Comparison of ENCODE assay signal across 10 cellular contexts in genomic region chr3:5058463-5058862, GRCh38.
A peak's percentile ranks its signal among the peaks of the same experiment; 100 is the strongest.
DNase-seq lines count a peak whose midpoint lies in the region; ATAC-seq, FAIRE-seq and TF ChIP-seq lines count a peak whose summit lies in the region.
"Had no signal": no experiment of that assay in that cellular context is flagged by ENCODE, and none has a peak within 500 bp of the region (broad histone marks: within the 10 kb centered on the region; RNA-seq: fewer than 3 reads in every experiment).

No MANE protein-coding gene starts in this region.

- H3K9me3 ChIP-seq in left ventricle myocardium inferior (replicated peaks), result no peaks in the 10 kb centered on the region
- H3K9me3 ChIP-seq in K562 (replicated peaks; ENCODE audit: control insufficient read depth, insufficient read depth, low read depth, low read length), result no peaks in the 10 kb centered on the region
- H3K9me3 ChIP-seq in vagina, result no peaks in the 10 kb centered on the region
- H3K9me3 ChIP-seq in MM.1S (replicated peaks; ENCODE audit: insufficient read depth, low read length), result no peaks in the 10 kb centered on the region

- H3K4me1 ChIP-seq in left ventricle myocardium inferior, result peaks cover 19% of the 10 kb centered on the region
- H3K4me1 ChIP-seq in K562 (replicated peaks in 1 of 2; ENCODE audit: control insufficient read depth in 2 of 2, insufficient read depth in 2 of 2, low read length in 2 of 2), result peaks cover 5 to 36% of the 10 kb centered on the region in 2 experiments; a peak in 4 of 5 replicates
- H3K4me1 ChIP-seq in vagina, result peaks cover 28% of the 10 kb centered on the region
- H3K4me1 ChIP-seq in MM.1S (ENCODE audit: low read length), result no peaks in the 10 kb centered on the region

- no peak for TF ChIP-seq CTCF in left ventricle myocardium inferior (IDR thresholded peaks at IDR 0.05; ENCODE audit: borderline replicate concordance)
- no peak for TF ChIP-seq CTCF in K562 (IDR thresholded peaks at IDR 0.05 in 2 of 3, conservative IDR thresholded peaks at IDR 0.05 in 1 of 3; ENCODE audit: insufficient read depth in 2 of 3, low read depth in 1 of 3, low read length in 3 of 3)
- no peak for TF ChIP-seq CTCF in vagina (IDR thresholded peaks at IDR 0.05)
- no peak for TF ChIP-seq CTCF in MM.1S (IDR thresholded peaks at IDR 0.05; ENCODE audit: low read length)

- H3F3A ChIP-seq in MM.1S (ENCODE audit: insufficient read depth, low read length), result no peaks in the 10 kb centered on the region

- CTCF ChIA-PET in K562 (lab: Yijun Ruan, JAX; ENCODE audit: low intra/inter-chr PET ratio), result interaction anchor here (1.6 to 3.9 kb wide), 4 partner anchors 72 to 347 kb away, joined by 5 to 36 read pairs (median 16); no protein-coding TSS in a partner anchor

- no peak overlapping the region for H3K4me3 ChIP-seq in left ventricle myocardium inferior
- H3K4me3 ChIP-seq in K562, result no peak overlapping the region
- H3K4me3 ChIP-seq in vagina, result no peak overlapping the region
- H3K4me3 ChIP-seq in MM.1S (ENCODE audit: low read length), result no peak overlapping the region

- in situ Hi-C loops in K562 (cut with MboI), result loop anchor here (5.0 kb wide), 1 partner anchor 81 kb away; the partner anchor contains the start of gene BHLHE40

- no peaks in the 10 kb centered on the region for H3K9me1 ChIP-seq in K562 (ENCODE audit: control insufficient read depth, insufficient read depth, low read length)

- TF ChIP-seq EP300 in K562 (IDR thresholded peaks at IDR 0.05; ENCODE audit: low read length), result no peak

- H3K79me2 ChIP-seq in K562 (ENCODE audit: control insufficient read depth, insufficient read depth, low read length) (no peaks in the 10 kb centered on the region), MM.1S (ENCODE audit: low read length) (no peaks in the 10 kb centered on the region)

- H4K20me1 ChIP-seq in K562 (replicated peaks; ENCODE audit: control insufficient read depth, insufficient read depth, low read length), result no peaks in the 10 kb centered on the region
- no peaks in the 10 kb centered on the region for H4K20me1 ChIP-seq in MM.1S (ENCODE audit: insufficient read depth, low read length)

- no peak for TF ChIP-seq RAD21 in K562 (CRISPR knock-in tag; conservative IDR thresholded peaks at IDR 0.05 in 1 of 2, IDR thresholded peaks at IDR 0.05 in 1 of 2)

- H3K4me2 ChIP-seq in K562 (ENCODE audit: insufficient read depth, low read length) (no peak overlapping the region), MM.1S (ENCODE audit: low read depth, low read length) (no peak overlapping the region)

- no peak for TF ChIP-seq POLR2A in K562 (conservative IDR thresholded peaks at IDR 0.05)
- no peak for TF ChIP-seq POLR2A in vagina (IDR thresholded peaks at IDR 0.05)

- H3K36me3 ChIP-seq in left ventricle myocardium inferior (no peaks in the 10 kb centered on the region), K562 (ENCODE audit: control insufficient read depth, insufficient read depth, low read length) (no peaks in the 10 kb centered on the region), vagina (no peaks in the 10 kb centered on the region), MM.1S (replicated peaks; ENCODE audit: insufficient read depth, low read length) (no peaks in the 10 kb centered on the region)

- intact Hi-C loops in Right ventricle myocardium superior (cut with DNase I) (loop anchor here (5.0 kb wide), 1 partner anchor 401 kb away; no protein-coding TSS in a partner anchor), left ventricle myocardium inferior (cut with micrococcal nuclease) (no loop called here), K562 (cut with micrococcal nuclease) (loop anchor here (5.0 kb wide), 3 partner anchors 231 to 706 kb away; no protein-coding TSS in a partner anchor), vagina (cut with DNase I) (loop anchor here (5.0 kb wide), 1 partner anchor 346 kb away; no protein-coding TSS in a partner anchor)

- POLR2A ChIA-PET in K562 (lab: Yijun Ruan, JAX), result interaction anchor here (0.6 to 1.3 kb wide), 4 partner anchors 9 to 934 kb away, joined by 3 to 6 read pairs (median 4); no protein-coding TSS in a partner anchor

- peaks cover 10% of the 10 kb centered on the region for H3K27me3 ChIP-seq in left ventricle myocardium inferior (ENCODE audit: low read depth)
- no peaks in the 10 kb centered on the region for H3K27me3 ChIP-seq in K562 (ENCODE audit: control insufficient read depth in 2 of 2, insufficient read depth in 2 of 2, low read length in 2 of 2)
- no peaks in the 10 kb centered on the region for H3K27me3 ChIP-seq in vagina
- H3K27me3 ChIP-seq in MM.1S (replicated peaks; ENCODE audit: insufficient read depth, low read length), result no peaks in the 10 kb centered on the region

- ATAC-seq in Right ventricle myocardium superior (ENCODE audit: poor library complexity) (peak; percentile 6), K562 (no peak), HG03457 (IDR thresholded peaks at IDR 0.05; ENCODE audit: unreplicated experiment) (no peak)

- H2AFZ ChIP-seq in K562 (ENCODE audit: low read depth, low read length) (no peak overlapping the region), MM.1S (ENCODE audit: low read length) (no peak overlapping the region)

- no peak for FAIRE-seq in K562 (lab: Jason Lieb, UNC)
- FAIRE-seq: H1 had no signal

- no TSS peak for BruUV-seq in K562 (replicated peaks; lab: Mats Ljungman, UMichigan)

- DNase-seq in Right ventricle myocardium superior (no peak), left ventricle myocardium inferior (no peak), K562 (ENCODE audit: extremely low read depth in 1 of 4, low spot score in 3 of 4) (no peak), iris pigment epithelial cell (ENCODE audit: low read depth) (peak; percentile 86), vagina (ENCODE audit: extremely low spot score in 2 of 2) (no peak), MM.1S (no peak), NCI-H226 (no peak)
- DNase-seq: NCI-H187 treated with DMSO at 0.1 percent for 48 hours had no signal

- H3K27ac ChIP-seq in left ventricle myocardium inferior (replicated peaks), result no peak overlapping the region
- H3K27ac ChIP-seq in K562 (ENCODE audit: extremely low read depth, low read depth, low read length), result no peak overlapping the region
- H3K27ac ChIP-seq in vagina, result peak overlapping the region; percentile 78
- H3K27ac ChIP-seq in MM.1S (ENCODE audit: low read length), result no peak overlapping the region

- H3K9me2 ChIP-seq in MM.1S (replicated peaks; ENCODE audit: insufficient read depth, low read length), result no peaks in the 10 kb centered on the region

- no peak overlapping the region for H3K9ac ChIP-seq in K562 (ENCODE audit: insufficient read depth in 1 of 2, low read depth in 2 of 2, low read length in 2 of 2)
- no peak overlapping the region for H3K9ac ChIP-seq in MM.1S (ENCODE audit: low read length)

TF ChIP-seq in K562, 482 proteins besides CTCF, POLR2A, EP300 and RAD21:
- TF ChIP-seq HMG20A (CRISPR knock-in tag; conservative IDR thresholded peaks at IDR 0.05) (no peak), REST (CRISPR knock-in tag; IDR thresholded peaks at IDR 0.05; ENCODE audit: low read depth) (0 out of 2 replicates have a peak, but pooled peaks have one; percentile 2), ZNF134 (CRISPR knock-in tag; conservative IDR thresholded peaks at IDR 0.05) (no peak), CREM (IDR thresholded peaks at IDR 0.05; ENCODE audit: low read depth) (no peak), KDM1A (IDR thresholded peaks at IDR 0.05) (peak; percentile 63 to 70; a peak in 3 of 4 replicates)
